In genomic region chr22:42397332-42398246, GRCh38 we compare ENCODE assay signal across 12 cellular contexts. TPM values are rescaled to one million over a fixed set of nuclear protein-coding genes. Genes with fewer than 3 reads are reported as not detected.
DNase-seq lines count a peak whose midpoint lies in the region; ATAC-seq and TF ChIP-seq lines count a peak whose summit lies in the region.
"Had no signal": no experiment of that assay in that cellular context is flagged by ENCODE, and none has a peak within 500 bp of the region (broad histone marks: within the 10 kb centered on the region; RNA-seq: fewer than 3 reads in every experiment).

No MANE protein-coding gene starts in this region.

- peak; percentile 59 for DNase-seq in Caki2 (ENCODE audit: low read depth)
- DNase-seq in activated B cell treated with CpG ODN at 0.5 μM for 24 hours = peak; percentile 36
- peak; percentile 73 for DNase-seq in medulla oblongata (ENCODE audit: extremely low spot score)
- no peak for DNase-seq in nephron progenitor cell
- DNase-seq in NCI-H774 (lab: John Stamatoyannopoulos, UW) = no peak
- no peak for DNase-seq in activated CD4-positive, alpha-beta T cell treated with anti-CD3 and anti-CD28 coated beads for 36 hours
- DNase-seq: amniotic stem cell, DMS79, ovary, T-helper 9 cell had no signal

- peak; percentile 56 for ATAC-seq in HG03342 (IDR thresholded peaks at IDR 0.05; ENCODE audit: unreplicated experiment)
- ATAC-seq in activated B cell treated with CpG ODN at 0.5 μM for 24 hours (ENCODE audit: low read depth) = peak; percentile 81
- ATAC-seq in GM18868 (IDR thresholded peaks at IDR 0.05; ENCODE audit: unreplicated experiment) = no peak
- no peak for ATAC-seq in activated CD4-positive, alpha-beta T cell treated with anti-CD3 and anti-CD28 coated beads for 36 hours

- CTCF ChIA-PET in activated B cell treated with CpG ODN at 0.5 μM for 24 hours (lab: Charles Lee) = interaction anchor here (0.6 to 1.2 kb wide), 2 partner anchors 28 to 277 kb away, joined by 3 to 5 read pairs; no protein-coding TSS in a partner anchor
- CTCF ChIA-PET in activated CD4-positive, alpha-beta T cell treated with anti-CD3 and anti-CD28 coated beads for 36 hours (lab: Charles Lee) = no interaction called here

- in situ Hi-C loops in Caki2 (cut with HindIII; ENCODE audit: low pct_unique_long_range_greater_than_20kb, low sequenced_read_pairs) = no loop called here

- H3K27me3 Mint-ChIP-seq in activated B cell treated with CpG ODN at 0.5 μM for 24 hours (no peaks in the 10 kb centered on the region), nephron progenitor cell (ENCODE audit: low read depth, poor library complexity) (peaks cover 29% of the 10 kb centered on the region)
- no peaks in the 10 kb centered on the region for H3K27me3 Mint-ChIP-seq in activated CD4-positive, alpha-beta T cell treated with anti-CD3 and anti-CD28 coated beads for 36 hours

- intact Hi-C loops in activated B cell treated with CpG ODN at 0.5 μM for 24 hours (cut with micrococcal nuclease) = loop anchor here (1.0 to 2.0 kb wide), 3 partner anchors 17 to 39 kb away; no protein-coding TSS in a partner anchor
- intact Hi-C loops in activated CD4-positive, alpha-beta T cell treated with anti-CD3 and anti-CD28 coated beads for 36 hours (cut with DNase I, micrococcal nuclease) = no loop called here

- H3K4me3 Mint-ChIP-seq in activated B cell treated with CpG ODN at 0.5 μM for 24 hours (peak overlapping the region; percentile 75), nephron progenitor cell (no peak overlapping the region)
- H3K4me3 Mint-ChIP-seq in activated CD4-positive, alpha-beta T cell treated with anti-CD3 and anti-CD28 coated beads for 36 hours = no peak overlapping the region

- H3K36me3 Mint-ChIP-seq in activated B cell treated with CpG ODN at 0.5 μM for 24 hours (ENCODE audit: low read depth) (peaks cover 12% of the 10 kb centered on the region), nephron progenitor cell (ENCODE audit: low read depth) (no peaks in the 10 kb centered on the region)
- H3K36me3 Mint-ChIP-seq in activated CD4-positive, alpha-beta T cell treated with anti-CD3 and anti-CD28 coated beads for 36 hours (ENCODE audit: low read depth) = no peaks in the 10 kb centered on the region

- H3K9me3 Mint-ChIP-seq in activated B cell treated with CpG ODN at 0.5 μM for 24 hours = no peaks in the 10 kb centered on the region
- no peaks in the 10 kb centered on the region for H3K9me3 Mint-ChIP-seq in nephron progenitor cell
- H3K9me3 Mint-ChIP-seq in activated CD4-positive, alpha-beta T cell treated with anti-CD3 and anti-CD28 coated beads for 36 hours (ENCODE audit: low read depth) = no peaks in the 10 kb centered on the region

- peaks cover 52% of the 10 kb centered on the region for H3K4me1 Mint-ChIP-seq in activated B cell treated with CpG ODN at 0.5 μM for 24 hours
- peaks cover 34% of the 10 kb centered on the region for H3K4me1 Mint-ChIP-seq in nephron progenitor cell
- no peaks in the 10 kb centered on the region for H3K4me1 Mint-ChIP-seq in activated CD4-positive, alpha-beta T cell treated with anti-CD3 and anti-CD28 coated beads for 36 hours

- TF ChIP-seq CTCF in activated B cell treated with CpG ODN at 0.5 μM for 24 hours (IDR thresholded peaks at IDR 0.05) = no peak
- no peak for TF ChIP-seq CTCF in nephron progenitor cell (IDR thresholded peaks at IDR 0.05)

- POLR2A ChIA-PET in activated B cell treated with CpG ODN at 0.5 μM for 24 hours (lab: Charles Lee) = interaction anchor here (0.5 to 1.9 kb wide), 9 partner anchors 25 to 1016 kb away, joined by 3 to 9 read pairs (median 3); partner anchors contain the start of genes SERHL2 and WBP2NL
- POLR2A ChIA-PET in activated CD4-positive, alpha-beta T cell treated with anti-CD3 and anti-CD28 coated beads for 36 hours (lab: Charles Lee) = no interaction called here

- H3K27ac Mint-ChIP-seq in activated B cell treated with CpG ODN at 0.5 μM for 24 hours (peak overlapping the region; percentile 90), nephron progenitor cell (no peak overlapping the region)
- H3K27ac Mint-ChIP-seq in activated CD4-positive, alpha-beta T cell treated with anti-CD3 and anti-CD28 coated beads for 36 hours = no peak overlapping the region

RNA-seq across cellular contexts. Expression of gene NFAM1, which starts 34.6 kb away (rescaled TPM):
- total RNA-seq in Caki2 (2014; rRNA removed; shearing (Covaris generic); ENCODE audit: low replicate concordance) = 0.03 and 0.17 TPM in 2 replicates
- total RNA-seq in activated B cell treated with CpG ODN at 0.5 μM for 24 hours = 0.12 and 0.18 TPM in 2 replicates
- under 1 TPM; 0.11 to 0.21 TPM for total RNA-seq in activated CD4-positive, alpha-beta T cell treated with anti-CD3 and anti-CD28 coated beads for 36 hours

Comparison
In these comparisons a context has a peak if more than half of its experiments do, and no peak if none do; other contexts are left out.
1. DNase-seq: peak in Caki2 (single experiment), activated B cell treated with CpG ODN at 0.5 μM for 24 hours (single experiment) and medulla oblongata (single experiment); none in nephron progenitor cell (single experiment), NCI-H774 (single experiment) and activated CD4-positive, alpha-beta T cell treated with anti-CD3 and anti-CD28 coated beads for 36 hours (single experiment).
2. ATAC-seq: peak in HG03342 (single experiment) and activated B cell treated with CpG ODN at 0.5 μM for 24 hours (single experiment); none in GM18868 (single experiment) and activated CD4-positive, alpha-beta T cell treated with anti-CD3 and anti-CD28 coated beads for 36 hours (single experiment).